29 cellular contexts compared by ENCODE assay signal in the genomic region with DNA sequence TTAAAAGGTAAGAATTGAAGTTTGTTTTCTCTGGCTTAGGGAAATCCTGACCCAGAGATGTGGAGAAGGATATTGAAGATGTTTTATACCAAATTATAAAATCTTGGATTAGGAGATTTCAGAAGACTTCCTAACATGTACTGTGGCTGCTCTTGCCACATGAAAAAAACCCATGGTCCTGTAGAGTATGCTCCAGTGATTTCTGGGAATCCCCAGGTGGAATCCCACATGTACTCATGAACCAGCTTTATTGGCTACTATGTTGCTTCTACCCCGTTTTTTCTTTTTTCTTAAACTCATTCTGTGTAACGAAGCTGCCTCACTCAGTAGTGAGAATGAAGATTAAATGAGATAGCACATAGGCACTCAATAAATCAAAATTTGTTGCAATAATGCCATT.
A peak's percentile ranks its signal among the peaks of the same experiment; 100 is the strongest.
DNase-seq lines count a peak whose midpoint lies in the region; ATAC-seq and TF ChIP-seq lines count a peak whose summit lies in the region.
"Had no signal": no experiment of that assay in that cellular context is flagged by ENCODE, and none has a peak within 500 bp of the region (broad histone marks: within the 10 kb centered on the region; RNA-seq: fewer than 3 reads in every experiment).

No MANE protein-coding gene starts in this region.

- ATAC-seq in HG03045 (IDR thresholded peaks at IDR 0.05; ENCODE audit: unreplicated experiment) (peak; percentile 18), GM18517 (IDR thresholded peaks at IDR 0.05; ENCODE audit: unreplicated experiment) (no peak), HG03565 (IDR thresholded peaks at IDR 0.05; ENCODE audit: unreplicated experiment) (no peak)
- ATAC-seq in stimulated activated memory B cell treated with anti-CD40 and anti-IgM and Interleukin-4, amounts not matched to agents 10 μg/mL and 1 μg/mL and 100 μg/mL, for 72 hours = peak; percentile 32
- ATAC-seq: pancreas had no signal

- DNase-seq in activated naive CD4-positive, alpha-beta T cell treated with Interleukin-2 at 50 U/mL for 16 hours = no peak
- DNase-seq in activated naive CD8-positive, alpha-beta T cell treated with anti-CD3 and anti-CD28 coated beads for 36 hours = no peak
- DNase-seq in RWPE1 (ENCODE audit: low spot score) = no peak
- DNase-seq: ACHN; activated CD4-positive, alpha-beta T cell treated with anti-CD3 and anti-CD28 coated beads, Interleukin-2, amount 50 U/mL, for 4 hours; activated CD8-positive, alpha-beta memory T cell treated with anti-CD3 and anti-CD28 coated beads, Interleukin-2, amount 50 U/mL, for 48 hours; activated gamma-delta T cell treated with Interleukin-2 at 50 U/mL for 16 hours; C1 segment of cervical spinal cord; Caco-2; DND-41; gastrocnemius medialis; midbrain; MV-4-11; NCI-H1694 treated with DMSO at 0.1 percent for 48 hours; NCI-H2171; NCI-H524 treated with DMSO at 0.1 percent for 48 hours; nephron progenitor cell; pancreas; spleen; stimulated activated CD4-positive, alpha-beta T cell treated with anti-CD3 and anti-CD28 coated beads, Interleukin-2, amount 100 ng/mL, for 48 hours; stimulated activated naive CD4-positive, alpha-beta T cell treated with Interleukin-2 at 50 U/mL for 16 hours; tibial artery had no signal

- H3K27me3 Mint-ChIP-seq in activated naive CD4-positive, alpha-beta T cell treated with anti-CD3 and anti-CD28 coated beads, Interleukin-2, amount 50 U/mL, for 24 hours = no peaks in the 10 kb centered on the region
- no peaks in the 10 kb centered on the region for H3K27me3 Mint-ChIP-seq in activated naive CD8-positive, alpha-beta T cell treated with anti-CD3 and anti-CD28 coated beads for 36 hours
- no peaks in the 10 kb centered on the region for H3K27me3 Mint-ChIP-seq in stimulated activated memory B cell treated with anti-CD40 and anti-IgM and Interleukin-4, amounts not matched to agents 10 μg/mL and 1 μg/mL and 100 μg/mL, for 72 hours

- TF ChIP-seq CTCF in RWPE1 (conservative IDR thresholded peaks at IDR 0.05; ENCODE audit: low read depth) = no peak

- H3K4me3 Mint-ChIP-seq in activated naive CD4-positive, alpha-beta T cell treated with anti-CD3 and anti-CD28 coated beads, Interleukin-2, amount 50 U/mL, for 24 hours = no peak overlapping the region
- H3K4me3 Mint-ChIP-seq in activated naive CD8-positive, alpha-beta T cell treated with anti-CD3 and anti-CD28 coated beads for 36 hours = no peak overlapping the region
- H3K4me3 Mint-ChIP-seq in stimulated activated memory B cell treated with anti-CD40 and anti-IgM and Interleukin-4, amounts not matched to agents 10 μg/mL and 1 μg/mL and 100 μg/mL, for 72 hours = peak overlapping the region; percentile 61
- H3K4me3 Mint-ChIP-seq: nephron progenitor cell had no signal

- no peaks in the 10 kb centered on the region for H3K9me3 Mint-ChIP-seq in activated naive CD4-positive, alpha-beta T cell treated with anti-CD3 and anti-CD28 coated beads, Interleukin-2, amount 50 U/mL, for 24 hours
- peaks cover 2% of the 10 kb centered on the region for H3K9me3 Mint-ChIP-seq in activated naive CD8-positive, alpha-beta T cell treated with anti-CD3 and anti-CD28 coated beads for 36 hours
- no peaks in the 10 kb centered on the region for H3K9me3 Mint-ChIP-seq in stimulated activated memory B cell treated with anti-CD40 and anti-IgM and Interleukin-4, amounts not matched to agents 10 μg/mL and 1 μg/mL and 100 μg/mL, for 72 hours
- H3K9me3 Mint-ChIP-seq: nephron progenitor cell had no signal

- H3K27ac ChIP-seq in RWPE1 = no peak overlapping the region
- H3K27ac ChIP-seq: esophagus muscularis mucosa, KMS-11, pancreas had no signal

- POLR2A ChIA-PET in RWPE1 (lab: Yijun Ruan, JAX; ENCODE audit: low non-redundant PET) = no interaction called here

- CTCF ChIA-PET in RWPE1 (lab: Yijun Ruan, JAX) = interaction anchor here (0.6 kb wide), 1 partner anchor 61 kb away, joined by 3 read pairs; no protein-coding TSS in a partner anchor

- peak overlapping the region; percentile 56 for H3K27ac Mint-ChIP-seq in activated naive CD4-positive, alpha-beta T cell treated with anti-CD3 and anti-CD28 coated beads, Interleukin-2, amount 50 U/mL, for 24 hours
- peak overlapping the region; percentile 27 for H3K27ac Mint-ChIP-seq in activated naive CD8-positive, alpha-beta T cell treated with anti-CD3 and anti-CD28 coated beads for 36 hours
- peak overlapping the region; percentile 90 for H3K27ac Mint-ChIP-seq in stimulated activated memory B cell treated with anti-CD40 and anti-IgM and Interleukin-4, amounts not matched to agents 10 μg/mL and 1 μg/mL and 100 μg/mL, for 72 hours

- H3K4me1 Mint-ChIP-seq in activated naive CD4-positive, alpha-beta T cell treated with anti-CD3 and anti-CD28 coated beads, Interleukin-2, amount 50 U/mL, for 24 hours = peaks cover 28% of the 10 kb centered on the region
- H3K4me1 Mint-ChIP-seq in activated naive CD8-positive, alpha-beta T cell treated with anti-CD3 and anti-CD28 coated beads for 36 hours = peaks cover 35% of the 10 kb centered on the region
- H3K4me1 Mint-ChIP-seq in stimulated activated memory B cell treated with anti-CD40 and anti-IgM and Interleukin-4, amounts not matched to agents 10 μg/mL and 1 μg/mL and 100 μg/mL, for 72 hours = peaks cover 81% of the 10 kb centered on the region

- no peaks in the 10 kb centered on the region for H3K36me3 Mint-ChIP-seq in activated naive CD4-positive, alpha-beta T cell treated with anti-CD3 and anti-CD28 coated beads, Interleukin-2, amount 50 U/mL, for 24 hours
- H3K36me3 Mint-ChIP-seq in activated naive CD8-positive, alpha-beta T cell treated with anti-CD3 and anti-CD28 coated beads for 36 hours = no peaks in the 10 kb centered on the region
- no peaks in the 10 kb centered on the region for H3K36me3 Mint-ChIP-seq in stimulated activated memory B cell treated with anti-CD40 and anti-IgM and Interleukin-4, amounts not matched to agents 10 μg/mL and 1 μg/mL and 100 μg/mL, for 72 hours

Comparison
In these comparisons a context has a peak if more than half of its experiments do, and no peak if none do; other contexts are left out.
1. H3K27ac Mint-ChIP-seq: peak in every context shown above with its lines; median percentile 90 in stimulated activated memory B cell treated with anti-CD40 and anti-IgM and Interleukin-4, amounts not matched to agents 10 μg/mL and 1 μg/mL and 100 μg/mL, for 72 hours; 56 in activated naive CD4-positive, alpha-beta T cell treated with anti-CD3 and anti-CD28 coated beads, Interleukin-2, amount 50 U/mL, for 24 hours; 27 in activated naive CD8-positive, alpha-beta T cell treated with anti-CD3 and anti-CD28 coated beads for 36 hours.
2. ATAC-seq: peak in HG03045 (single experiment) and stimulated activated memory B cell treated with anti-CD40 and anti-IgM and Interleukin-4, amounts not matched to agents 10 μg/mL and 1 μg/mL and 100 μg/mL, for 72 hours (single experiment); none in GM18517 (single experiment) and HG03565 (single experiment).